ENCODE assay signal across 12 cellular contexts in genomic region chr4:38129452-38129830, GRCh38.
A peak's percentile ranks its signal among the peaks of the same experiment; 100 is the strongest.
DNase-seq lines count a peak whose midpoint lies in the region; ATAC-seq, FAIRE-seq and TF ChIP-seq lines count a peak whose summit lies in the region.
"Had no signal": no experiment of that assay in that cellular context is flagged by ENCODE, and none has a peak within 500 bp of the region (broad histone marks: within the 10 kb centered on the region; RNA-seq: fewer than 3 reads in every experiment).

No MANE protein-coding gene starts in this region.

- no peaks in the 10 kb centered on the region for H4K20me1 ChIP-seq in astrocyte (ENCODE audit: insufficient read depth, low read length)

- TF ChIP-seq CTCF in astrocyte (IDR thresholded peaks at IDR 0.05; ENCODE audit: insufficient read depth, low read depth, low read length), result no peak
- no peak for TF ChIP-seq CTCF in HFFc6 (IDR thresholded peaks at IDR 0.05)

- no peak overlapping the region for H3K4me3 ChIP-seq in astrocyte (ENCODE audit: insufficient read depth, low read depth, low read length)
- no peak overlapping the region for H3K4me3 ChIP-seq in mesodermal cell (ENCODE audit: extremely low read depth, insufficient read depth, low read length, poor library complexity, severe bottlenecking)
- H3K4me3 ChIP-seq in thymus (ENCODE audit: low read length), result no peak overlapping the region
- H3K4me3 ChIP-seq: cardiac muscle cell had no signal

- CTCF ChIA-PET in activated naive CD4-positive, alpha-beta T cell treated with anti-CD3 and anti-CD28 coated beads for 36 hours (lab: Charles Lee), result interaction anchor here (0.8 to 1.5 kb wide), 5 partner anchors 39 to 61 kb away, joined by 3 to 7 read pairs (median 4); no protein-coding TSS in a partner anchor

- H3K4me3 Mint-ChIP-seq in activated naive CD4-positive, alpha-beta T cell treated with anti-CD3 and anti-CD28 coated beads for 36 hours, result no peak overlapping the region
- H3K4me3 Mint-ChIP-seq in astrocyte (ENCODE audit: unreplicated experiment), result no peak overlapping the region
- H3K4me3 Mint-ChIP-seq in HFFc6, result no peak overlapping the region

- no peaks in the 10 kb centered on the region for H3K9me3 ChIP-seq in astrocyte (ENCODE audit: insufficient read depth, low read depth, low read length)
- no peaks in the 10 kb centered on the region for H3K9me3 ChIP-seq in mesodermal cell (ENCODE audit: control insufficient read depth, low read length)
- no peaks in the 10 kb centered on the region for H3K9me3 ChIP-seq in thymus (ENCODE audit: control insufficient read depth)

- H3K36me3 ChIP-seq in astrocyte (ENCODE audit: insufficient read depth, low read length) (peaks cover 17% of the 10 kb centered on the region), mesodermal cell (ENCODE audit: control insufficient read depth, insufficient read depth, low read length) (peaks cover 49% of the 10 kb centered on the region), thymus (ENCODE audit: control insufficient read depth, insufficient read depth) (peaks cover 13% of the 10 kb centered on the region)
- H3K36me3 ChIP-seq: cardiac muscle cell had no signal

- H3K27me3 Mint-ChIP-seq in activated naive CD4-positive, alpha-beta T cell treated with anti-CD3 and anti-CD28 coated beads for 36 hours (ENCODE audit: low read depth), result no peaks in the 10 kb centered on the region
- no peaks in the 10 kb centered on the region for H3K27me3 Mint-ChIP-seq in astrocyte (ENCODE audit: low read depth, unreplicated experiment)
- H3K27me3 Mint-ChIP-seq in HFFc6 (ENCODE audit: insufficient read depth), result peaks cover 2% of the 10 kb centered on the region

- H3K4me1 ChIP-seq in astrocyte (ENCODE audit: insufficient read depth, low read length) (peaks cover 24% of the 10 kb centered on the region), mesodermal cell (ENCODE audit: control insufficient read depth, insufficient read depth, low read length, poor library complexity, severe bottlenecking) (peaks cover 39% of the 10 kb centered on the region), thymus (ENCODE audit: control insufficient read depth, insufficient read depth, low read length) (peaks cover 35% of the 10 kb centered on the region)

- peak overlapping the region; percentile 86 for H3K27ac Mint-ChIP-seq in activated naive CD4-positive, alpha-beta T cell treated with anti-CD3 and anti-CD28 coated beads for 36 hours
- H3K27ac Mint-ChIP-seq in astrocyte (ENCODE audit: unreplicated experiment) (no peak overlapping the region), HFFc6 (no peak overlapping the region)

- intact Hi-C loops in activated naive CD4-positive, alpha-beta T cell treated with anti-CD3 and anti-CD28 coated beads for 36 hours (cut with micrococcal nuclease), result loop anchor here (1.0 to 2.0 kb wide), 6 partner anchors 67 to 727 kb away; partner anchors contain the start of gene TLR6

- peaks cover 25% of the 10 kb centered on the region for H3K36me3 Mint-ChIP-seq in activated naive CD4-positive, alpha-beta T cell treated with anti-CD3 and anti-CD28 coated beads for 36 hours (ENCODE audit: low read depth)
- peaks cover 20% of the 10 kb centered on the region for H3K36me3 Mint-ChIP-seq in astrocyte (ENCODE audit: low read depth, unreplicated experiment)
- H3K36me3 Mint-ChIP-seq in HFFc6 (ENCODE audit: low read depth), result peaks cover 49% of the 10 kb centered on the region

- FAIRE-seq in astrocyte (lab: Jason Lieb, UNC), result no peak

- H3K4me2 ChIP-seq in astrocyte (ENCODE audit: low read length), result no peak overlapping the region

- 80 to 95% methylated on average over 3 of the region's 4 CpGs for WGBS in mesodermal cell (ENCODE audit: insufficient coverage in 2 of 2), 2 experiments
- WGBS in thymus, result 95% methylated on average over 4 of the region's 4 CpGs

- DNase-seq in activated naive CD4-positive, alpha-beta T cell treated with anti-CD3 and anti-CD28 coated beads for 36 hours, result no peak
- DNase-seq in activated naive CD4-positive, alpha-beta T cell treated with anti-CD3 and anti-CD28 coated beads, Interleukin-2, amount 50 U/mL, for 16 hours, result no peak
- DNase-seq in astrocyte (ENCODE audit: low read depth) (no peak), HFFc6 (no peak)
- DNase-seq: NCI-H82 had no signal

- H3K9ac ChIP-seq in astrocyte (ENCODE audit: low read length), result peak overlapping the region; percentile 23
- H3K9ac ChIP-seq: parathyroid adenoma had no signal

- no peak overlapping the region for H2AFZ ChIP-seq in astrocyte (ENCODE audit: low read depth, low read length)
- H2AFZ ChIP-seq: parathyroid adenoma had no signal

- H3K27ac ChIP-seq in astrocyte (ENCODE audit: low read depth, low read length), result peak overlapping the region; percentile 14
- H3K27ac ChIP-seq in mesodermal cell (ENCODE audit: low read depth, low read length, severe bottlenecking), result peak overlapping the region; percentile 11
- peak overlapping the region; percentile 64 for H3K27ac ChIP-seq in thymus (ENCODE audit: low read depth)
- H3K27ac ChIP-seq: cardiac muscle cell, parathyroid adenoma had no signal

- H3K4me1 Mint-ChIP-seq in activated naive CD4-positive, alpha-beta T cell treated with anti-CD3 and anti-CD28 coated beads for 36 hours (ENCODE audit: low read depth), result peaks cover 62% of the 10 kb centered on the region
- H3K4me1 Mint-ChIP-seq in astrocyte (ENCODE audit: low read depth, unreplicated experiment) (peaks cover 33% of the 10 kb centered on the region), HFFc6 (ENCODE audit: low read depth) (peaks cover 73% of the 10 kb centered on the region)

- H3K27me3 ChIP-seq in astrocyte (ENCODE audit: insufficient read depth, low read length) (no peaks in the 10 kb centered on the region), thymus (ENCODE audit: control insufficient read depth, insufficient read depth) (no peaks in the 10 kb centered on the region)
- H3K27me3 ChIP-seq: cardiac muscle cell had no signal

- no peaks in the 10 kb centered on the region for H3K9me3 Mint-ChIP-seq in activated naive CD4-positive, alpha-beta T cell treated with anti-CD3 and anti-CD28 coated beads for 36 hours
- H3K9me3 Mint-ChIP-seq in astrocyte (ENCODE audit: unreplicated experiment) (no peaks in the 10 kb centered on the region), HFFc6 (no peaks in the 10 kb centered on the region)

- H3K79me2 ChIP-seq in astrocyte (ENCODE audit: insufficient read depth, low read length), result no peaks in the 10 kb centered on the region
- H3K79me2 ChIP-seq: parathyroid adenoma had no signal

- no peak for ATAC-seq in HG03196 (IDR thresholded peaks at IDR 0.05; ENCODE audit: unreplicated experiment)
- no peak for ATAC-seq in HG03097 (IDR thresholded peaks at IDR 0.05; ENCODE audit: low FRiP score, unreplicated experiment)
- ATAC-seq: SK-N-SH treated with all-trans-retinoic acid at 6 μM for 48 hours had no signal

Comparison
In these comparisons a context has a peak if more than half of its experiments do, and no peak if none do; other contexts are left out.
1. H3K27ac ChIP-seq: peak in every context shown above with its lines; median percentile 64 in thymus; 14 in astrocyte; 11 in mesodermal cell.